9 cellular contexts compared by ENCODE assay signal in the genomic region with DNA sequence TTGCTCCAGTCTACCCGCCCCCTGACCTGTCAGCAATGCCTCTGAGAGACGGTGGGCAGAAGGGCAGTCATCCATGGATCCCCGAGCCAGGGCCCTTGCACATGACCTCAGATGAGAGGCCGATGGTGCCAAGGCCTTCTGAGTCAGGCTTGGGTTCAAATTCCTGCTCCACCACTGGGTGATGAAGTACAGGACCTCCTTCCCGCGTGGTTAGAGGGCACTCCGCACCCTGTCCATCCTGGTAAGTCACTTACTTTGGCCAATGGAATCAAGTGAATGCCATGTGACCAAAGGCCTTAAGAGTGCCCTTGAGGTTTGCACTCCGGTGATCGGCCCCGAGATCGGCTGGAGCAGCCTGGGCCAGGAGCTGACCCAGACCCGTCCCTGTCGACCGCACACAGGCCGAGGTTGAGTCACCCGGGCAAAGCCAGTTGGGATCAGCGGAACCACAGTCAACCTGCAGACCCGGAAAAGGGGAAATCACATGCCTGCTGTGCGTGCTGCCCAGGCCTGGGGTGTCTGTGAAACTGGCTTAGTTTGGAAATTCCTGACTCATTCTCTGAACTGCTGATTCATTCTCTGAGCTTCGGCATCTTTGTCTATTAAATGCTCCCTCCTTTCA. TPM values are rescaled to one million over a fixed set of nuclear protein-coding genes. Genes with fewer than 3 reads are reported as not detected.
DNase-seq lines count a peak whose midpoint lies in the region; ATAC-seq and TF ChIP-seq lines count a peak whose summit lies in the region.
"Had no signal": no experiment of that assay in that cellular context is flagged by ENCODE, and none has a peak within 500 bp of the region (broad histone marks: within the 10 kb centered on the region; RNA-seq: fewer than 3 reads in every experiment).

No MANE protein-coding gene starts in this region.

- H3K27ac ChIP-seq in BLaER1 treated with 17β-estradiol and CSF1 and Interleukin-3, amounts not matched to agents 10 nM and 100 nM = peak overlapping the region in 2 of 11 experiments; percentile 14 to 38; a peak in 2 of 22 replicates
- H3K27ac ChIP-seq in brain microvascular endothelial cell (peak overlapping the region; percentile 63), mesendoderm (ENCODE audit: low read depth, low read length) (no peak overlapping the region)

- no peak for ATAC-seq in HG03159 (IDR thresholded peaks at IDR 0.05; ENCODE audit: unreplicated experiment)

- H3K27me3 ChIP-seq in BLaER1 treated with 17β-estradiol and CSF1 and Interleukin-3, amounts not matched to agents 10 nM and 100 nM = no peaks in the 10 kb centered on the region
- H3K27me3 ChIP-seq in MG63 = no peaks in the 10 kb centered on the region
- H3K27me3 ChIP-seq in brain microvascular endothelial cell (replicated peaks) = no peaks in the 10 kb centered on the region
- H3K27me3 ChIP-seq in mesendoderm (ENCODE audit: insufficient read depth, low read length, poor library complexity) = no peaks in the 10 kb centered on the region

- no peak for TF ChIP-seq CTCF in brain microvascular endothelial cell (IDR thresholded peaks at IDR 0.05; ENCODE audit: low read depth, low read length, missing control alignments)

- no peak overlapping the region for H3K18ac ChIP-seq in mesendoderm (ENCODE audit: low read length)

- no peak overlapping the region for H4K5ac ChIP-seq in mesendoderm (ENCODE audit: low read length)

- peak; percentile 98 for DNase-seq in MG63
- peak; percentile 75 for DNase-seq in brain microvascular endothelial cell
- peak; percentile 28 for DNase-seq in mesendoderm
- DNase-seq in COR-L47 (lab: John Stamatoyannopoulos, UW) = no peak
- DNase-seq in activated CD8-positive, alpha-beta memory T cell treated with anti-CD3 and anti-CD28 coated beads for 24 hours = no peak
- no peak for DNase-seq in GF-D8 (lab: John Stamatoyannopoulos, UW)
- DNase-seq: activated naive CD4-positive, alpha-beta T cell treated with anti-CD3 and anti-CD28 coated beads for 36 hours had no signal

- H3K79me2 ChIP-seq in mesendoderm (ENCODE audit: control insufficient read depth, insufficient read depth, low read length) = no peaks in the 10 kb centered on the region

- H3K4me2 ChIP-seq in BLaER1 treated with 17β-estradiol and CSF1 and Interleukin-3, amounts not matched to agents 10 nM and 100 nM = peak overlapping the region; percentile 5 to 65 (median 43); a peak in 17 of 22 replicates
- H3K4me2 ChIP-seq in mesendoderm (ENCODE audit: low read length) = no peak overlapping the region

- H3K4me1 ChIP-seq in BLaER1 treated with 17β-estradiol and CSF1 and Interleukin-3, amounts not matched to agents 10 nM and 100 nM = peaks cover 15 to 24% (median 19%) of the 10 kb centered on the region in 10 experiments; a peak in 19 of 20 replicates
- H3K4me1 ChIP-seq in mesendoderm (ENCODE audit: control insufficient read depth, low read depth, low read length) = no peaks in the 10 kb centered on the region

- H2BK120ac ChIP-seq in mesendoderm (ENCODE audit: low read depth, low read length) = no peak overlapping the region

- in situ Hi-C loops in brain microvascular endothelial cell (cut with HindIII; ENCODE audit: low pct_ligation_motif_present, low sequenced_read_pairs) = no loop called here

- WGBS in mesendoderm (ENCODE audit: extremely low coverage, insufficient coverage, low lambda C conversion rate) = no CpG with 5 or more reads among the region's 20 CpGs

- H3K23ac ChIP-seq in mesendoderm (ENCODE audit: low read length) = no peak overlapping the region

- H3K4me3 ChIP-seq in BLaER1 treated with 17β-estradiol and CSF1 and Interleukin-3, amounts not matched to agents 10 nM and 100 nM = no peak overlapping the region
- H3K4me3 ChIP-seq in MG63 (no peak overlapping the region), brain microvascular endothelial cell (ENCODE audit: low read depth, low read length) (no peak overlapping the region), mesendoderm (ENCODE audit: low read length) (no peak overlapping the region)

- H3K9me3 ChIP-seq in BLaER1 treated with 17β-estradiol and CSF1 and Interleukin-3, amounts not matched to agents 10 nM and 100 nM (replicated peaks in 1 of 11) = peaks cover 8 to 12% (median 10%) of the 10 kb centered on the region in 11 experiments; a peak in 17 of 22 replicates
- peaks cover 9% of the 10 kb centered on the region for H3K9me3 ChIP-seq in MG63

- H3K79me1 ChIP-seq in mesendoderm (ENCODE audit: low read length) = no peaks in the 10 kb centered on the region

- no peak overlapping the region for H4K8ac ChIP-seq in mesendoderm (ENCODE audit: low read depth, low read length)

- H2BK5ac ChIP-seq in mesendoderm (ENCODE audit: low read length) = no peak overlapping the region

- no peaks in the 10 kb centered on the region for H3K36me3 ChIP-seq in BLaER1 treated with 17β-estradiol and CSF1 and Interleukin-3, amounts not matched to agents 10 nM and 100 nM
- H3K36me3 ChIP-seq in MG63 (no peaks in the 10 kb centered on the region), brain microvascular endothelial cell (replicated peaks) (no peaks in the 10 kb centered on the region), mesendoderm (ENCODE audit: control insufficient read depth, insufficient read depth, low read length) (no peaks in the 10 kb centered on the region)

- no peak overlapping the region for H3K4ac ChIP-seq in mesendoderm (ENCODE audit: low read depth, low read length)

- H3K56ac ChIP-seq in mesendoderm (ENCODE audit: low read length) = no peak overlapping the region

- no peak overlapping the region; a peak in 1 of 22 replicates for H3K9ac ChIP-seq in BLaER1 treated with 17β-estradiol and CSF1 and Interleukin-3, amounts not matched to agents 10 nM and 100 nM
- H3K9ac ChIP-seq in mesendoderm (ENCODE audit: low read length) = no peak overlapping the region

- H4K20me1 ChIP-seq in BLaER1 treated with 17β-estradiol and CSF1 and Interleukin-3, amounts not matched to agents 10 nM and 100 nM = peaks cover 0 to 4% (median 0%) of the 10 kb centered on the region in 11 experiments; a peak in 1 of 22 replicates

- H2BK15ac ChIP-seq in mesendoderm (replicated peaks; ENCODE audit: low read depth) = no peak overlapping the region

- no peak overlapping the region for H2AK5ac ChIP-seq in mesendoderm (ENCODE audit: low read length)

RNA-seq across cellular contexts. Expression of gene RTL6, which starts 48.9 kb away (rescaled TPM):
- 13.4 and 24.2 TPM in 2 replicates for total RNA-seq in MG63 (2014; rRNA removed; shearing (Covaris generic); ENCODE audit: low replicate concordance)
- polyA plus RNA-seq in mesendoderm (2013, experiment 1 of 2) = 11.7 TPM
- 11.5 TPM for polyA plus RNA-seq in mesendoderm (2013, experiment 2 of 2)

Comparison
In these comparisons a context has a peak if more than half of its experiments do, and no peak if none do; other contexts are left out.
1. DNase-seq: peak in MG63 (single experiment), brain microvascular endothelial cell (single experiment) and mesendoderm (single experiment); none in COR-L47 (single experiment), activated CD8-positive, alpha-beta memory T cell treated with anti-CD3 and anti-CD28 coated beads for 24 hours (single experiment) and GF-D8 (single experiment).